Comparison of ENCODE assay signal across 17 cellular contexts in the genomic region with DNA sequence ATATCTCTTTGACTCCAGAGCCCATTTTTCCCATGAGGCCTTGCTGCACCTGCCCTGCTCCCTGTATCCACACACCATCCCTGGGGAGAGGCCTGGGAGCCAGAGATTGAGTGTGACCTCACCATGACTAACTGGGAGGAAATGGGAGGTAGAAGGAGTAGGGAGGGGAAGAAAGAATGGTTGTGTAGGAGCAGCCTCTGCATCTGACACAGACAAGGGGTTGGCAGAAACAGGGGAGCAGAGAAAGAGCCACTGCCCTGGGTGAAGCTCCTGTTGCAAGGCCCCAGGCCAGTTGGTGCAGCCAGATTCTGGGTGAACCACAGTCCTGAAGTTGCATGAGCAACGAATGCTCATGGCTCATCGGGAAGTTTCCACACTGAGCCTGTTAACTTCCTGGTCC. TPM values are rescaled to one million over a fixed set of nuclear protein-coding genes. Genes with fewer than 3 reads are reported as not detected.
DNase-seq lines count a peak whose midpoint lies in the region; ATAC-seq and TF ChIP-seq lines count a peak whose summit lies in the region.
"Had no signal": no experiment of that assay in that cellular context is flagged by ENCODE, and none has a peak within 500 bp of the region (broad histone marks: within the 10 kb centered on the region; RNA-seq: fewer than 3 reads in every experiment).

No MANE protein-coding gene starts in this region.

- H3K4me2 ChIP-seq in parathyroid adenoma (ENCODE audit: low read length), result no peak overlapping the region

- H3K4me3 ChIP-seq in Panc1 (ENCODE audit: low read depth in 2 of 2, low read length in 2 of 2) (no peak overlapping the region), parathyroid adenoma (ENCODE audit: low read depth, low read length) (no peak overlapping the region), uterus (no peak overlapping the region)
- H3K4me3 ChIP-seq: left lung, right lobe of liver had no signal

- POLR2A ChIA-PET in Panc1 (lab: Charles Lee), result no interaction called here

- ATAC-seq in Panc1, result peak; percentile 81
- ATAC-seq: activated naive CD8-positive, alpha-beta T cell treated with anti-CD3 and anti-CD28 coated beads, Interleukin-2, amount 50 U/mL, for 24 hours; left lung; naive thymus-derived CD8-positive, alpha-beta T cell; right lobe of liver had no signal

- H3K4me1 ChIP-seq in Panc1 (ENCODE audit: control insufficient read depth, insufficient read depth, low read length) (no peaks in the 10 kb centered on the region), parathyroid adenoma (peaks cover 12% of the 10 kb centered on the region), uterus (no peaks in the 10 kb centered on the region)
- H3K4me1 ChIP-seq: left lung, right lobe of liver had no signal

- CTCF ChIA-PET in Panc1 (lab: Charles Lee), result no interaction called here

- H3K27me3 ChIP-seq in Panc1 (ENCODE audit: control insufficient read depth, insufficient read depth, low read length) (peaks cover 12% of the 10 kb centered on the region), parathyroid adenoma (ENCODE audit: control insufficient read depth, insufficient read depth, low read length) (no peaks in the 10 kb centered on the region), uterus (no peaks in the 10 kb centered on the region)
- H3K27me3 ChIP-seq: right lobe of liver had no signal

- no peaks in the 10 kb centered on the region for H3K9me3 ChIP-seq in Panc1 (ENCODE audit: control insufficient read depth, insufficient read depth, low read depth, low read length)
- H3K9me3 ChIP-seq in parathyroid adenoma (ENCODE audit: control insufficient read depth, low read length), result no peaks in the 10 kb centered on the region
- H3K9me3 ChIP-seq in uterus, result no peaks in the 10 kb centered on the region
- H3K9me3 ChIP-seq: left lung, right lobe of liver had no signal

- peak; percentile 83 for DNase-seq in GM03348 (ENCODE audit: low spot score)
- DNase-seq in Panc1 (ENCODE audit: low read depth, low spot score), result no peak
- peak; percentile 36 for DNase-seq in epithelial cell of prostate (ENCODE audit: low read depth, low spot score)
- no peak for DNase-seq in SIG-M5 (lab: John Stamatoyannopoulos, UW)
- no peak for DNase-seq in substantia nigra (lab: John Stamatoyannopoulos, UW)
- no peak for DNase-seq in cardiac septum (ENCODE audit: low spot score)
- DNase-seq in uterus, result no peak
- DNase-seq: activated CD4-positive, CD25-positive, alpha-beta regulatory T cell; activated naive CD8-positive, alpha-beta T cell treated with anti-CD3 and anti-CD28 coated beads, Interleukin-2, amount 50 U/mL, for 24 hours; CD4-positive, CD25-positive, alpha-beta regulatory T cell; GF-D8; KG1; left lung; naive thymus-derived CD8-positive, alpha-beta T cell; NCI-H1930; right lobe of liver had no signal

- no peak overlapping the region for H2AFZ ChIP-seq in parathyroid adenoma

- BruUV-seq in Panc1 (replicated peaks; lab: Mats Ljungman, UMichigan), result no TSS peak

- no peaks in the 10 kb centered on the region for H3K79me2 ChIP-seq in parathyroid adenoma

- no peak overlapping the region for H3K9ac ChIP-seq in parathyroid adenoma

- in situ Hi-C loops in Panc1 (cut with HindIII; ENCODE audit: low pct_unique_long_range_greater_than_20kb, low sequenced_read_pairs), result no loop called here

- H3K36me3 ChIP-seq in Panc1 (ENCODE audit: control insufficient read depth, insufficient read depth, low read length) (no peaks in the 10 kb centered on the region), parathyroid adenoma (ENCODE audit: control insufficient read depth, insufficient read depth, low read length) (no peaks in the 10 kb centered on the region), uterus (no peaks in the 10 kb centered on the region)
- H3K36me3 ChIP-seq: left lung, right lobe of liver had no signal

- TF ChIP-seq CTCF in Panc1 (IDR thresholded peaks at IDR 0.05), result no peak
- no peak for TF ChIP-seq CTCF in parathyroid adenoma (IDR thresholded peaks at IDR 0.05)
- TF ChIP-seq CTCF in uterus (IDR thresholded peaks at IDR 0.05), result no peak

- TF ChIP-seq POLR2A in uterus (IDR thresholded peaks at IDR 0.05), result no peak

- H3K27ac ChIP-seq in Panc1 (ENCODE audit: low read length), result no peak overlapping the region
- H3K27ac ChIP-seq in epithelial cell of prostate, result peak overlapping the region; percentile 80
- peak overlapping the region; percentile 63 for H3K27ac ChIP-seq in parathyroid adenoma
- no peak overlapping the region for H3K27ac ChIP-seq in substantia nigra (ENCODE audit: low read depth, low read length, poor library complexity, severe bottlenecking)
- no peak overlapping the region for H3K27ac ChIP-seq in uterus
- H3K27ac ChIP-seq: left lung, right lobe of liver had no signal

- intact Hi-C loops in Panc1 (cut with micrococcal nuclease; ENCODE audit: unreplicated experiment) (no loop called here), cardiac septum (cut with DNase I) (no loop called here), uterus (cut with DNase I; ENCODE audit: low total_unique reads) (no loop called here)

RNA-seq across cellular contexts. Expression of gene POU2F3, which starts 32.4 kb away (rescaled TPM):
- total RNA-seq in Panc1 (2021; ENCODE audit: unreplicated experiment) (not detected), cardiac septum (not detected), uterus (under 1 TPM in 1 of 4 donors, not detected in 3; 0.85 TPM)
- polyA plus RNA-seq in Panc1 (2012; ENCODE audit: insufficient read length), result not detected
- total RNA-seq: CD4-positive, CD25-positive, alpha-beta regulatory T cell; naive thymus-derived CD8-positive, alpha-beta T cell; right lobe of liver had no signal
- polyA plus RNA-seq: CD4-positive, CD25-positive, alpha-beta regulatory T cell had no signal

RNA-seq across cellular contexts. Expression of gene TLCD5, which starts 52.8 kb away (rescaled TPM):
- total RNA-seq in Panc1 (2021; ENCODE audit: unreplicated experiment) (22.8 TPM), cardiac septum (16.6 TPM), uterus (10 to 100 TPM in 2 of 4 donors, 1 to 10 TPM in 1, under 1 TPM in 1; 0.51 to 17.1 (median 6.4) TPM)
- 12.7 TPM for polyA plus RNA-seq in Panc1 (2012; ENCODE audit: insufficient read length)
- polyA plus RNA-seq: naive thymus-derived CD8-positive, alpha-beta T cell had no signal

Comparison
In these comparisons a context has a peak if more than half of its experiments do, and no peak if none do; other contexts are left out.
1. DNase-seq: peak in GM03348 (single experiment) and epithelial cell of prostate (single experiment); none in Panc1 (single experiment), SIG-M5 (single experiment), substantia nigra (0 of 49), cardiac septum (single experiment) and uterus (0 of 2).
2. H3K27ac ChIP-seq: peak in epithelial cell of prostate (single experiment) and parathyroid adenoma (single experiment); none in Panc1 (single experiment), substantia nigra (single experiment) and uterus (0 of 2).